Comparison of ENCODE assay signal across 1 cellular context in genomic region chr11:117095301-117096139, GRCh38.
TF ChIP-seq lines count a peak whose summit lies in the region.

No MANE protein-coding gene starts in this region.

TF ChIP-seq in GM12878, 131 proteins besides CTCF, POLR2A, EP300 and RAD21:
- TF ChIP-seq SMC3 (IDR thresholded peaks at IDR 0.05; ENCODE audit: borderline replicate concordance, low read length) (no peak), TCF3 (IDR thresholded peaks at IDR 0.05; ENCODE audit: borderline replicate concordance, insufficient read depth, low read depth, low read length) (no peak), PRDM15 (CRISPR knock-in tag; IDR thresholded peaks at IDR 0.05) (no peak), MAX (IDR thresholded peaks at IDR 0.05; ENCODE audit: low read depth, low read length) (no peak), SMAD5 (IDR thresholded peaks at IDR 0.05; ENCODE audit: low read depth) (no peak), RELA (IDR thresholded peaks at IDR 0.05; ENCODE audit: borderline replicate concordance, partially characterized antibody) (no peak), TCF12 (IDR thresholded peaks at IDR 0.05; ENCODE audit: low read depth, low read length) (no peak), CEBPZ (IDR thresholded peaks at IDR 0.05; ENCODE audit: low read depth, low read length) (no peak), EGR1 (IDR thresholded peaks at IDR 0.05; ENCODE audit: borderline replicate concordance in 1 of 2, low read depth in 2 of 2, low read length in 2 of 2) (no peak), ZBTB40 (IDR thresholded peaks at IDR 0.05; ENCODE audit: borderline replicate concordance) (no peak), BRCA1 (IDR thresholded peaks at IDR 0.05; ENCODE audit: low read depth, low read length) (no peak), YBX1 (IDR thresholded peaks at IDR 0.05) (no peak), TCF7 (IDR thresholded peaks at IDR 0.05; ENCODE audit: borderline replicate concordance) (0 out of 2 replicates have a peak, but pooled peaks have one; percentile 11), BCL11A (IDR thresholded peaks at IDR 0.05; ENCODE audit: low read depth, low read length) (no peak), PKNOX1 (IDR thresholded peaks at IDR 0.05) (no peak), JUNB (IDR thresholded peaks at IDR 0.05) (peak; percentile 32; the same call in 1 of the 2 replicates)
TF ChIP-seq in GM12878: peak in this region for 2.
